ENCODE assay signal across 8 cellular contexts in the genomic region with DNA sequence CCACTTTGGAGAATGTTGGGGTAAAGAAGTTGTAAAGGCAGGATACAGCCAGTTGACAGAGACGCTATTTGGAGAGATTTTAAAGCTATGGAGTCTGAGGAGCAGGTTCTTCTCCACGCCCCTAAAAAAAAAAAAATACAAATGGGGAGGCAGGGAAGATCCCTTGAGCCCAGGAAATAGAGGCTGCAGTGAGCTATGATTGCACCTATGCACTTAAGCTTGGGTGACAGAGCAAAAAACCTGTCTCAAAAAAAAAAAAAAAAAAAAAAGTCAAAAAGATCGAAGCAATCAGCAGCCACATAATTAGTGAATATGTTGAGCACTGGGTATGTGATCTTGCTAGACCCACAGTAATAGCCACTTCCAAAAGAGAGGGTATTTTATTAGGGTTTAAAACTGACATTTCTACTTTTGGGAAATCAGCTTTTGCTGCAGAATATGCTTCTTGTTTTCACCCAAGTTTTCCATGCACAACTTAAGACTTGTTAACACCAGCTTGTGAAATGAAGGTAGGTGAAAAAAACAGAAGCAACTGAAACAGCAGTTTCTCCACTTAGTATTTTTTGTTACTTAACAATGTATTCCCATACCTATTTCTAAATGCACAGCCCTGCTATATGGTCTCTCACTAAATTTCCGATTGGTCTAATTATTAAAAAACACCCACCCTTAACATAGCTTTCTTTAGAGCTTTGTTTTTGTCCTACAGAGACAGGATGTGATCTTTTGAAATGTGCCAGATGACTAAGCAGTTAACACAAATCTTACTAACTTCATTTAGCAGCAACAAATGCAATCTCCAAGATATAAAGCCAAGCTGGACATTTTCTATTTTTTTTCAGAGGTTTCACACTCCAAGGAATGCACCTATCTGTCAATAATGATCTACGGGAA. TPM values are rescaled to one million over a fixed set of nuclear protein-coding genes. Genes with fewer than 3 reads are reported as not detected.
DNase-seq lines count a peak whose midpoint lies in the region; ATAC-seq and TF ChIP-seq lines count a peak whose summit lies in the region.

No MANE protein-coding gene starts in this region.

- peaks cover 4% of the 10 kb centered on the region for H3K36me3 Mint-ChIP-seq in activated naive CD8-positive, alpha-beta T cell

- H3K9me3 ChIP-seq in lung (ENCODE audit: control insufficient read depth in 2 of 2, insufficient read depth in 1 of 2, low read length in 1 of 2) = no peaks in the 10 kb centered on the region

- DNase-seq in AML-193 (lab: John Stamatoyannopoulos, UW) (peak; percentile 61 to 69), HL-60 (ENCODE audit: low read depth in 1 of 2, low spot score in 1 of 2) (no peak), lung (ENCODE audit: low spot score) (no peak), NCI-H446 treated with DMSO at 0.1 percent for 48 hours (lab: John Stamatoyannopoulos, UW) (no peak), OCI-M2 (lab: John Stamatoyannopoulos, UW; ENCODE audit: unreplicated experiment) (no peak)

- peak overlapping the region; percentile 90 for H3K27ac Mint-ChIP-seq in activated naive CD8-positive, alpha-beta T cell

- peaks cover 0 to 2% of the 10 kb centered on the region in 2 donors for H3K4me1 ChIP-seq in lung (ENCODE audit: control insufficient read depth in 2 of 2, insufficient read depth in 2 of 2, low read length in 2 of 2)

- no peaks in the 10 kb centered on the region for H3K27me3 Mint-ChIP-seq in activated naive CD8-positive, alpha-beta T cell

- H3K4me1 Mint-ChIP-seq in activated naive CD8-positive, alpha-beta T cell (ENCODE audit: low read depth) = peaks cover 45% of the 10 kb centered on the region

- WGBS in lung, 2 donors = 32 to 68% methylated on average over 5 of the region's 5 CpGs

- no peaks in the 10 kb centered on the region for H3K27me3 ChIP-seq in HL-60 (ENCODE audit: insufficient read depth, poor library complexity, severe bottlenecking)
- H3K27me3 ChIP-seq in lung (ENCODE audit: control insufficient read depth, insufficient read depth) = no peaks in the 10 kb centered on the region

- peaks cover 0 to 15% of the 10 kb centered on the region in 2 donors for H3K36me3 ChIP-seq in lung (ENCODE audit: control insufficient read depth in 2 of 2, insufficient read depth in 2 of 2, low read length in 2 of 2)

- H3K9me3 Mint-ChIP-seq in activated naive CD8-positive, alpha-beta T cell (ENCODE audit: low read depth) = no peaks in the 10 kb centered on the region

- peak overlapping the region; percentile 47 for H3K4me3 Mint-ChIP-seq in activated naive CD8-positive, alpha-beta T cell

- no peak for ATAC-seq in lung (ENCODE audit: insufficient read depth, low FRiP score)
- no peak for ATAC-seq in HG03354 (IDR thresholded peaks at IDR 0.05; ENCODE audit: poor library complexity, severe bottlenecking, unreplicated experiment)
- ATAC-seq in GM18858 (IDR thresholded peaks at IDR 0.05; ENCODE audit: unreplicated experiment) = no peak

- no peak overlapping the region for H3K4me3 ChIP-seq in HL-60 (replicated peaks; ENCODE audit: insufficient read depth, low read length)
- H3K4me3 ChIP-seq in lung = no peak overlapping the region

- peak overlapping the region; percentile 81 for H3K27ac ChIP-seq in HL-60 (replicated peaks)
- peak overlapping the region; percentile 27 to 41 for H3K27ac ChIP-seq in lung (ENCODE audit: low read depth in 1 of 2, low read length in 1 of 2)

- no peak for TF ChIP-seq CTCF in HL-60 (IDR thresholded peaks at IDR 0.05; ENCODE audit: insufficient read depth, low read length)
- TF ChIP-seq CTCF in lung (IDR thresholded peaks at IDR 0.05; ENCODE audit: control extremely low read depth, extremely low read depth) = no peak

RNA-seq across cellular contexts. Expression of gene ARL6IP1, which starts 2.5 kb away (rescaled TPM):
- 100 to 1,000 TPM in 1 of 2 donors, 10 to 100 TPM in 1; 72.9 to 150 TPM for total RNA-seq in lung
- polyA plus RNA-seq in lung = 10 to 100 TPM; 66.9 to 77.2 TPM

RNA-seq across cellular contexts. Expression of gene RPS15A, which starts 13.7 kb away (rescaled TPM):
- total RNA-seq in lung = 1,000 to 10,000 TPM in 1 of 2 donors, 100 to 1,000 TPM in 1; 887 to 1,628 TPM
- polyA plus RNA-seq in lung = 1,000 to 10,000 TPM; 2,696 to 3,620 TPM

Comparison
In these comparisons a context has a peak if more than half of its experiments do, and no peak if none do; other contexts are left out.
1. DNase-seq: peak in AML-193 (2 of 2); none in HL-60 (0 of 2), lung (single experiment), NCI-H446 treated with DMSO at 0.1 percent for 48 hours (single experiment) and OCI-M2 (single experiment).